ENCODE assay signal across 29 cellular contexts in genomic region chr11:43285826-43286225, GRCh38.
"Had no signal": no experiment of that assay in that cellular context is flagged by ENCODE, and none has a peak within 500 bp of the region (broad histone marks: within the 10 kb centered on the region; RNA-seq: fewer than 3 reads in every experiment).

No MANE protein-coding gene starts in this region.

- H3K27ac ChIP-seq: brain microvascular endothelial cell, colonic mucosa, epithelial cell of prostate, WERI-Rb-1 had no signal

- H3K27me3 ChIP-seq: brain microvascular endothelial cell, colonic mucosa had no signal

- H3K4me3 Mint-ChIP-seq: activated B cell treated with CpG ODN at 0.5 μM for 24 hours; activated CD8-positive, alpha-beta T cell treated with anti-CD3 and anti-CD28 coated beads for 36 hours; activated naive CD8-positive, alpha-beta T cell; activated T-cell treated with anti-CD3 and anti-CD28 coated beads, Interleukin-2, amount 50 U/mL, for 4 hours; activated T-helper 17 cell treated with anti-CD3 and anti-CD28 coated beads, Interleukin-2, amount 50 U/mL, for 72 hours; T-helper 17 cell; T-helper 2 cell treated with Interferon-gamma antibody and Interleukin-4, amounts not matched to agents 5 μg/mL and 100 μg/mL, for 36 hours had no signal

- H3K9me3 ChIP-seq: colonic mucosa had no signal

- DNase-seq: activated B cell treated with CpG ODN at 0.5 μM for 24 hours; activated CD4-positive, alpha-beta T cell treated with anti-CD3 and anti-CD28 coated beads for 48 hours; activated CD4-positive, alpha-beta T cell treated with anti-CD3 and anti-CD28 coated beads, Interleukin-2, amount 50 U/mL, for 1 hour; activated CD4-positive, alpha-beta T cell treated with anti-CD3 and anti-CD28 coated beads, Interleukin-2, amount 50 U/mL, for 48 hours; activated CD8-positive, alpha-beta memory T cell treated with anti-CD3 and anti-CD28 coated beads for 24 hours; activated CD8-positive, alpha-beta T cell treated with anti-CD3 and anti-CD28 coated beads for 36 hours; activated effector memory CD4-positive, alpha-beta T cell treated with Interleukin-2 at 50 U/mL for 16 hours; activated gamma-delta T cell treated with Interleukin-2 at 50 U/mL for 16 hours; activated naive CD4-positive, alpha-beta T cell treated with anti-CD3 and anti-CD28 coated beads, Interleukin-2, amount 50 U/mL, for 16 hours; activated naive CD4-positive, alpha-beta T cell treated with Interleukin-2 at 50 U/mL for 16 hours; activated T-cell treated with anti-CD3 and anti-CD28 coated beads, Interleukin-2, amount 50 U/mL, for 4 hours; amniotic stem cell; anterior cingulate cortex; brain microvascular endothelial cell; caudate nucleus; colonic mucosa; effector memory CD4-positive, alpha-beta T cell; foreskin fibroblast; head of caudate nucleus; T-helper 1 cell; T-helper 17 cell; T1000; WERI-Rb-1 had no signal

- H3K36me3 ChIP-seq: brain microvascular endothelial cell, colonic mucosa, WERI-Rb-1 had no signal

- H3K27ac Mint-ChIP-seq: activated B cell treated with CpG ODN at 0.5 μM for 24 hours; activated CD8-positive, alpha-beta T cell treated with anti-CD3 and anti-CD28 coated beads for 36 hours; activated naive CD8-positive, alpha-beta T cell; activated T-helper 17 cell treated with anti-CD3 and anti-CD28 coated beads, Interleukin-2, amount 50 U/mL, for 72 hours; T-helper 17 cell; T-helper 2 cell treated with Interferon-gamma antibody and Interleukin-4, amounts not matched to agents 5 μg/mL and 100 μg/mL, for 36 hours had no signal

- H3K9me3 Mint-ChIP-seq: activated CD8-positive, alpha-beta T cell treated with anti-CD3 and anti-CD28 coated beads for 36 hours; activated T-cell treated with anti-CD3 and anti-CD28 coated beads, Interleukin-2, amount 50 U/mL, for 4 hours; activated T-helper 17 cell treated with anti-CD3 and anti-CD28 coated beads, Interleukin-2, amount 50 U/mL, for 72 hours; T-helper 2 cell treated with Interferon-gamma antibody and Interleukin-4, amounts not matched to agents 5 μg/mL and 100 μg/mL, for 36 hours had no signal

- H3K36me3 Mint-ChIP-seq: activated naive CD8-positive, alpha-beta T cell had no signal

- H3K4me1 ChIP-seq: colonic mucosa had no signal

- H3K4me3 ChIP-seq: colonic mucosa had no signal

- FAIRE-seq: astrocyte, frontal cortex had no signal

- H3K4me1 Mint-ChIP-seq: activated T-helper 17 cell treated with anti-CD3 and anti-CD28 coated beads, Interleukin-2, amount 50 U/mL, for 72 hours had no signal
